Comparison of ENCODE assay signal across 15 cellular contexts in genomic region chr1:153525088-153525713, GRCh38. TPM values are rescaled to one million over a fixed set of nuclear protein-coding genes. Genes with fewer than 3 reads are reported as not detected.
A peak's percentile ranks its signal among the peaks of the same experiment; 100 is the strongest.
DNase-seq lines count a peak whose midpoint lies in the region; ATAC-seq, FAIRE-seq and TF ChIP-seq lines count a peak whose summit lies in the region.
"Had no signal": no experiment of that assay in that cellular context is flagged by ENCODE, and none has a peak within 500 bp of the region (broad histone marks: within the 10 kb centered on the region; RNA-seq: fewer than 3 reads in every experiment).

No MANE protein-coding gene starts in this region.

- no peaks in the 10 kb centered on the region for H3K9me3 ChIP-seq in uterus
- H3K9me3 ChIP-seq: colonic mucosa had no signal

- no peaks in the 10 kb centered on the region for H3K27me3 Mint-ChIP-seq in activated CD8-positive, alpha-beta memory T cell treated with anti-CD3 and anti-CD28 coated beads, Interleukin-2, amount 10 ng/mL, durations not matched to agents 7 days and 5 days

- H3K4me3 ChIP-seq in bronchial epithelial cell (ENCODE audit: low read depth, low read length): no peak overlapping the region
- no peak overlapping the region for H3K4me3 ChIP-seq in uterus
- H3K4me3 ChIP-seq: colonic mucosa had no signal

- no peak overlapping the region for H3K27ac Mint-ChIP-seq in activated CD8-positive, alpha-beta memory T cell treated with anti-CD3 and anti-CD28 coated beads, Interleukin-2, amount 10 ng/mL, durations not matched to agents 7 days and 5 days
- H3K27ac Mint-ChIP-seq: activated naive CD4-positive, alpha-beta T cell treated with anti-CD3 and anti-CD28 coated beads for 36 hours had no signal

- peaks cover 7% of the 10 kb centered on the region for H3K4me1 Mint-ChIP-seq in activated CD8-positive, alpha-beta memory T cell treated with anti-CD3 and anti-CD28 coated beads, Interleukin-2, amount 10 ng/mL, durations not matched to agents 7 days and 5 days
- H3K4me1 Mint-ChIP-seq: neural crest cell had no signal

- H3K36me3 Mint-ChIP-seq in activated CD8-positive, alpha-beta memory T cell treated with anti-CD3 and anti-CD28 coated beads, Interleukin-2, amount 10 ng/mL, durations not matched to agents 7 days and 5 days: peaks cover 3% of the 10 kb centered on the region

- ATAC-seq in Right ventricle myocardium superior (ENCODE audit: poor library complexity) (peak; percentile 55), left ventricle myocardium superior (peak; percentile 66), GM21723 (IDR thresholded peaks at IDR 0.05; ENCODE audit: unreplicated experiment) (no peak)
- ATAC-seq in activated CD8-positive, alpha-beta memory T cell treated with anti-CD3 and anti-CD28 coated beads, Interleukin-2, amount 10 ng/mL, durations not matched to agents 7 days and 5 days: no peak

- TF ChIP-seq CTCF in bronchial epithelial cell (IDR thresholded peaks at IDR 0.05; ENCODE audit: insufficient read depth, low read length, severe bottlenecking) (no peak), uterus (IDR thresholded peaks at IDR 0.05) (no peak)

- H3K9me3 Mint-ChIP-seq in activated CD8-positive, alpha-beta memory T cell treated with anti-CD3 and anti-CD28 coated beads, Interleukin-2, amount 10 ng/mL, durations not matched to agents 7 days and 5 days (ENCODE audit: low read depth): no peaks in the 10 kb centered on the region
- H3K9me3 Mint-ChIP-seq: activated naive CD4-positive, alpha-beta T cell treated with anti-CD3 and anti-CD28 coated beads for 36 hours; neural crest cell had no signal

- FAIRE-seq in bronchial epithelial cell (lab: Jason Lieb, UNC): no peak
- FAIRE-seq: G401.6 had no signal

- no peak overlapping the region for H3K4me3 Mint-ChIP-seq in activated CD8-positive, alpha-beta memory T cell treated with anti-CD3 and anti-CD28 coated beads, Interleukin-2, amount 10 ng/mL, durations not matched to agents 7 days and 5 days
- H3K4me3 Mint-ChIP-seq: activated naive CD4-positive, alpha-beta T cell treated with anti-CD3 and anti-CD28 coated beads for 36 hours; neural crest cell had no signal

- peaks cover 0 to 7% of the 10 kb centered on the region in 2 donors for H3K4me1 ChIP-seq in uterus
- H3K4me1 ChIP-seq: colonic mucosa had no signal

- TF ChIP-seq POLR2A in uterus (IDR thresholded peaks at IDR 0.05): no peak

- peak overlapping the region; percentile 7 to 24 for H3K27ac ChIP-seq in uterus
- H3K27ac ChIP-seq: colonic mucosa had no signal

- DNase-seq in Right ventricle myocardium superior (no peak), cardiac septum (ENCODE audit: low spot score) (no peak), bronchial epithelial cell (ENCODE audit: low read depth) (peak; percentile 44), left ventricle myocardium superior (no peak), uterus (peak; percentile 62)
- DNase-seq in activated CD8-positive, alpha-beta memory T cell treated with anti-CD3 and anti-CD28 coated beads, Interleukin-2, amount 10 ng/mL, durations not matched to agents 7 days and 5 days: no peak
- no peak for DNase-seq in stimulated activated CD4-positive, alpha-beta T cell treated with anti-CD3 and anti-CD28 coated beads, Interleukin-12 subunit alpha, Interleukin-12 subunit beta, amount 100 ng/mL, for 4 hours
- DNase-seq: activated naive CD4-positive, alpha-beta T cell treated with anti-CD3 and anti-CD28 coated beads for 36 hours; colonic mucosa; MV-4-11; stimulated activated CD4-positive, alpha-beta T cell treated with anti-CD3 and anti-CD28 coated beads, Interleukin-15, amount 100 ng/mL, for 24 hours had no signal

- CTCF ChIA-PET in activated CD8-positive, alpha-beta memory T cell treated with anti-CD3 and anti-CD28 coated beads, Interleukin-2, amount 10 ng/mL, durations not matched to agents 7 days and 5 days (lab: Charles Lee): interaction anchor here (0.9 to 4.9 kb wide), 6 partner anchors 7 to 44 kb away, joined by 3 to 26 read pairs (median 6); partner anchors contain the start of gene S100A6

- intact Hi-C loops in Right ventricle myocardium superior (cut with DNase I): no loop called here
- intact Hi-C loops in cardiac septum (cut with DNase I): no loop called here
- intact Hi-C loops in left ventricle myocardium superior (cut with micrococcal nuclease): no loop called here
- intact Hi-C loops in uterus (cut with DNase I; ENCODE audit: low total_unique reads): no loop called here

- H3K27me3 ChIP-seq in bronchial epithelial cell (ENCODE audit: control insufficient read depth, insufficient read depth, low read length): no peaks in the 10 kb centered on the region
- no peaks in the 10 kb centered on the region for H3K27me3 ChIP-seq in uterus
- H3K27me3 ChIP-seq: colonic mucosa had no signal

- H3K36me3 ChIP-seq in bronchial epithelial cell (ENCODE audit: control insufficient read depth, insufficient read depth, low read length): no peaks in the 10 kb centered on the region
- H3K36me3 ChIP-seq in uterus: no peaks in the 10 kb centered on the region
- H3K36me3 ChIP-seq: colonic mucosa had no signal

RNA-seq across cellular contexts. Expression of gene S100A6, which starts 10.6 kb away (rescaled TPM):
- total RNA-seq in Right ventricle myocardium superior (260 TPM), cardiac septum (418 TPM), bronchial epithelial cell (2,948 and 3,820 TPM in 2 replicates), left ventricle myocardium superior (201 TPM), uterus (100 to 1,000 TPM in 3 of 4 donors, 10 to 100 TPM in 1; 55.5 to 729 (median 448) TPM)
- 100 to 1,000 TPM; 386 to 543 TPM for total RNA-seq in activated CD8-positive, alpha-beta memory T cell treated with anti-CD3 and anti-CD28 coated beads, Interleukin-2, amount 10 ng/mL, durations not matched to agents 7 days and 5 days
- total RNA-seq: neural crest cell had no signal

RNA-seq across cellular contexts. Expression of gene S100A5, which starts 15.5 kb away (rescaled TPM):
- total RNA-seq in Right ventricle myocardium superior: not detected
- total RNA-seq in cardiac septum: not detected
- not detected in 2 replicates for total RNA-seq in bronchial epithelial cell
- not detected for total RNA-seq in left ventricle myocardium superior
- not detected for total RNA-seq in uterus
- 1 to 10 TPM; 1.6 to 3.0 TPM for total RNA-seq in activated CD8-positive, alpha-beta memory T cell treated with anti-CD3 and anti-CD28 coated beads, Interleukin-2, amount 10 ng/mL, durations not matched to agents 7 days and 5 days
- total RNA-seq: colonic mucosa, glomerular endothelial cell, neural crest cell had no signal

RNA-seq across cellular contexts. Expression of gene S100A4, which starts 20.4 kb away (rescaled TPM):
- total RNA-seq in Right ventricle myocardium superior: 130 TPM
- 107 TPM for total RNA-seq in cardiac septum
- 10.8 and 16.8 TPM in 2 replicates for total RNA-seq in bronchial epithelial cell
- total RNA-seq in left ventricle myocardium superior: 114 TPM
- 100 to 1,000 TPM in 3 of 4 donors, 10 to 100 TPM in 1; 58.9 to 226 (median 155) TPM for total RNA-seq in uterus
- total RNA-seq in activated CD8-positive, alpha-beta memory T cell treated with anti-CD3 and anti-CD28 coated beads, Interleukin-2, amount 10 ng/mL, durations not matched to agents 7 days and 5 days: 100 to 1,000 TPM; 898 to 906 TPM

RNA-seq across cellular contexts. Expression of gene S100A3, which starts 23.9 kb away (rescaled TPM):
- 0.70 TPM for total RNA-seq in Right ventricle myocardium superior
- total RNA-seq in cardiac septum: 1.3 TPM
- 2.3 and 26.6 TPM in 2 replicates for total RNA-seq in bronchial epithelial cell
- 0.79 TPM for total RNA-seq in left ventricle myocardium superior
- 1 to 10 TPM in 2 of 4 donors, not detected in 2; 1.2 to 3.7 TPM for total RNA-seq in uterus
- total RNA-seq in activated CD8-positive, alpha-beta memory T cell treated with anti-CD3 and anti-CD28 coated beads, Interleukin-2, amount 10 ng/mL, durations not matched to agents 7 days and 5 days: not detected
- total RNA-seq: activated naive CD4-positive, alpha-beta T cell treated with anti-CD3 and anti-CD28 coated beads for 36 hours; neural crest cell had no signal

RNA-seq across cellular contexts. Expression of gene S100A2, which starts 40.4 kb away (rescaled TPM):
- total RNA-seq in Right ventricle myocardium superior: 2.3 TPM
- 5.0 TPM for total RNA-seq in cardiac septum
- 804 and 1,251 TPM in 2 replicates for total RNA-seq in bronchial epithelial cell
- 1.9 TPM for total RNA-seq in left ventricle myocardium superior
- total RNA-seq in uterus: 1 to 10 TPM in 2 of 4 donors, not detected in 2; 2.1 to 2.7 TPM
- total RNA-seq in activated CD8-positive, alpha-beta memory T cell treated with anti-CD3 and anti-CD28 coated beads, Interleukin-2, amount 10 ng/mL, durations not matched to agents 7 days and 5 days: under 1 TPM; 0.50 to 0.96 TPM
- total RNA-seq: neural crest cell had no signal

Comparison
In these comparisons a context has a peak if more than half of its experiments do, and no peak if none do; other contexts are left out.
1. ATAC-seq: peak in Right ventricle myocardium superior (single experiment) and left ventricle myocardium superior (single experiment); none in GM21723 (single experiment) and activated CD8-positive, alpha-beta memory T cell treated with anti-CD3 and anti-CD28 coated beads, Interleukin-2, amount 10 ng/mL, durations not matched to agents 7 days and 5 days (single experiment).
2. DNase-seq: peak in bronchial epithelial cell (single experiment) and uterus (2 of 2); none in Right ventricle myocardium superior (single experiment), cardiac septum (single experiment), left ventricle myocardium superior (single experiment), activated CD8-positive, alpha-beta memory T cell treated with anti-CD3 and anti-CD28 coated beads, Interleukin-2, amount 10 ng/mL, durations not matched to agents 7 days and 5 days (single experiment) and stimulated activated CD4-positive, alpha-beta T cell treated with anti-CD3 and anti-CD28 coated beads, Interleukin-12 subunit alpha, Interleukin-12 subunit beta, amount 100 ng/mL, for 4 hours (single experiment).